2 cellular contexts compared by ENCODE assay signal in genomic region chr2:85549095-85549494, GRCh38.
TF ChIP-seq lines count a peak whose summit lies in the region.

No MANE protein-coding gene starts in this region.

TF ChIP-seq in SK-N-SH, 30 proteins besides CTCF, POLR2A, EP300 and RAD21:
- no peak for TF ChIP-seq ZBTB33 (IDR thresholded peaks at IDR 0.05; ENCODE audit: borderline replicate concordance, low read depth)
- TF ChIP-seq EZH2phosphoT487 (IDR thresholded peaks at IDR 0.05; ENCODE audit: borderline replicate concordance, low read depth): no peak
- TF ChIP-seq NRF1 (IDR thresholded peaks at IDR 0.05; ENCODE audit: low read depth, low read length): no peak
- TF ChIP-seq PBX3 (IDR thresholded peaks at IDR 0.05): no peak

TF ChIP-seq in SK-N-SH treated with all-trans-retinoic acid at 6 μM for 48 hours, 23 proteins besides CTCF, POLR2A, EP300 and RAD21 (continued from another document):
- TF ChIP-seq TSHZ2 (CRISPR knock-in tag; IDR thresholded peaks at IDR 0.05) (no peak), CREB5 (CRISPR knock-in tag; IDR thresholded peaks at IDR 0.05; ENCODE audit: low read depth) (no peak), ZFP30 (CRISPR knock-in tag; IDR thresholded peaks at IDR 0.05) (no peak), ZNF8 (CRISPR knock-in tag; IDR thresholded peaks at IDR 0.05) (no peak), ZC3H10 (CRISPR knock-in tag; IDR thresholded peaks at IDR 0.05) (no peak), TCF4 (CRISPR knock-in tag; IDR thresholded peaks at IDR 0.05; ENCODE audit: borderline replicate concordance) (no peak), RARB (CRISPR knock-in tag; IDR thresholded peaks at IDR 0.05) (no peak), ISL1 (CRISPR knock-in tag; IDR thresholded peaks at IDR 0.05) (no peak), OSR1 (CRISPR knock-in tag; IDR thresholded peaks at IDR 0.05) (no peak), ZNF565 (CRISPR knock-in tag; conservative IDR thresholded peaks at IDR 0.05; ENCODE audit: low read depth) (no peak), POU6F1 (CRISPR knock-in tag; IDR thresholded peaks at IDR 0.05; ENCODE audit: borderline replicate concordance, low read depth) (no peak), ZNF70 (CRISPR knock-in tag; IDR thresholded peaks at IDR 0.05) (no peak), GLIS3 (CRISPR knock-in tag; IDR thresholded peaks at IDR 0.05) (no peak)
